Comparison of ENCODE assay signal across 20 cellular contexts in genomic region chr5:74286734-74287705, GRCh38.
"Had no signal": no experiment of that assay in that cellular context is flagged by ENCODE, and none has a peak within 500 bp of the region (broad histone marks: within the 10 kb centered on the region; RNA-seq: fewer than 3 reads in every experiment).

No MANE protein-coding gene starts in this region.

- H3K4me3 ChIP-seq: body of pancreas, coronary artery, heart left ventricle, lower lobe of right lung, neural progenitor cell, spleen, thoracic aorta had no signal

- DNase-seq: activated CD4-positive, alpha-beta T cell treated with anti-CD3 and anti-CD28 coated beads, Interleukin-2, amount 10 ng/mL, durations not matched to agents 24 days and 14 days; activated CD4-positive, CD25-positive, alpha-beta regulatory T cell; activated CD8-positive, alpha-beta memory T cell treated with anti-CD3 and anti-CD28 coated beads, Interleukin-2, amount 50 U/mL, for 48 hours; activated naive CD8-positive, alpha-beta T cell treated with anti-CD3 and anti-CD28 coated beads for 36 hours; amygdala; body of pancreas; central memory CD4-positive, alpha-beta T cell; effector CD4-positive, alpha-beta T cell; foreskin fibroblast; heart left ventricle; immature natural killer cell; lower lobe of right lung; midbrain; spleen; T-helper 17 cell had no signal

- H2AFZ ChIP-seq: neural progenitor cell had no signal

- H3K27ac ChIP-seq: body of pancreas, neural progenitor cell had no signal

- H3K9ac ChIP-seq: neural progenitor cell had no signal

- H3K27me3 ChIP-seq: body of pancreas, heart left ventricle, neural progenitor cell, spleen had no signal

- H3K4me1 ChIP-seq: spleen had no signal

- H3K4me2 ChIP-seq: neural progenitor cell had no signal

- H3K9me3 ChIP-seq: body of pancreas, heart left ventricle, lower lobe of right lung, spleen, thoracic aorta had no signal

- ATAC-seq: body of pancreas, heart left ventricle, lower lobe of right lung, sciatic nerve, T-helper 17 cell had no signal

- FAIRE-seq: endothelial cell of umbilical vein had no signal

- H3K36me3 ChIP-seq: heart left ventricle, lower lobe of right lung, neural progenitor cell, spleen, thoracic aorta had no signal
